24 cellular contexts compared by ENCODE assay signal in the genomic region with DNA sequence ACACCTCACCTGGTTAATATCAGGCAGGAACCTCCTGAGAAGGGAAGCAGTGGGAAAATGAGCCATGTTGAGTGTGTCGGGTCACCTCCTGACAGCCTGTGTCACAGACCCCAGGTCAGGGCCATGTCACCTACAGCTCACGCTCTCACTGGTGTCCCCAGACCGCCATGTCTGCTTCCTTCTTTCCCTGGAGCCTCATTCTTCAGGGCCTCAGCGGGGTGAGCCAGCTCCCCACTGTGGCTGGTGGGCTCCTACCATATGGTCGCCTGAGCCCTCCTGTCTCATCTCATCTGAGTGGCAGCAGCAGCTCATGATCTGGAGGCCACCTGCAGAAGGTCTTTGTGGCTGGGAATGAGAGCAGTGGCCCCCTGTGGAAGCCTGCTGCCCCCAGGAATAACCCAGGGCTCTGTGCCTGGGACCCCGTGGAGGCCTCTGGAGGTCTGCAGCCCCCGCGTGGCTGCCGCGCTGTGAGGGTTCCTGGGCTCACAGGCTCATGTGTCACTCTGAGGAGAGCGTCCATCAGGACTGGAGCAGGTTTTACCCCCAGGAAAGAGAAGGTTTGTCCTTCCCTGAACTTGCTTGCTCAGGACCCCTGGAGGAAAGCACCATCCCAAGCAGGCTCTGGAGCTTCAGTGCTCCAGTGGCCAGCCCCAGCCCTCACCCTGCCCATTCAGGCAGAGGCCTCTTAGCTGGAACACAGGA. TPM values are rescaled to one million over a fixed set of nuclear protein-coding genes. Genes with fewer than 3 reads are reported as not detected.
DNase-seq lines count a peak whose midpoint lies in the region; ATAC-seq and TF ChIP-seq lines count a peak whose summit lies in the region.
"Had no signal": no experiment of that assay in that cellular context is flagged by ENCODE, and none has a peak within 500 bp of the region (broad histone marks: within the 10 kb centered on the region; RNA-seq: fewer than 3 reads in every experiment).

No MANE protein-coding gene starts in this region.

- H3K27ac ChIP-seq in CD4-positive, alpha-beta T cell (ENCODE audit: low read depth, low read length), result no peak overlapping the region
- peak overlapping the region; percentile 79 for H3K27ac ChIP-seq in RWPE1
- H3K27ac ChIP-seq: A549, BLaER1, PC-9 had no signal

- POLR2A ChIA-PET in CD4-positive, alpha-beta T cell (lab: Charles Lee), result interaction anchor here (0.6 kb wide), 1 partner anchor 20 kb away, joined by 4 read pairs; no protein-coding TSS in a partner anchor
- POLR2A ChIA-PET in RWPE1 (lab: Yijun Ruan, JAX; ENCODE audit: low non-redundant PET), result no interaction called here

- H3K9me3 ChIP-seq in CD4-positive, alpha-beta T cell (ENCODE audit: control insufficient read depth, low read length), result no peaks in the 10 kb centered on the region
- H3K9me3 ChIP-seq: A549, BLaER1, MG63 had no signal

- TF ChIP-seq CTCF in CD4-positive, alpha-beta T cell (IDR thresholded peaks at IDR 0.05), result no peak
- TF ChIP-seq CTCF in RWPE1 (conservative IDR thresholded peaks at IDR 0.05; ENCODE audit: low read depth) (no peak), osteocyte (IDR thresholded peaks at IDR 0.05) (no peak)

- peak overlapping the region; percentile 34 for H3K4me3 Mint-ChIP-seq in CD4-positive, alpha-beta T cell
- H3K4me3 Mint-ChIP-seq in osteocyte (ENCODE audit: unreplicated experiment), result no peak overlapping the region
- H3K4me3 Mint-ChIP-seq: HFFc6 had no signal

- H3K36me3 Mint-ChIP-seq in CD4-positive, alpha-beta T cell (ENCODE audit: low read depth), result peaks cover 6% of the 10 kb centered on the region
- H3K36me3 Mint-ChIP-seq in osteocyte (ENCODE audit: unreplicated experiment), result no peaks in the 10 kb centered on the region
- H3K36me3 Mint-ChIP-seq: CD8-positive, alpha-beta memory T cell had no signal

- ATAC-seq in CD4-positive, alpha-beta T cell (ENCODE audit: poor library complexity), result no peak
- ATAC-seq in GM18909 (IDR thresholded peaks at IDR 0.05; ENCODE audit: poor library complexity, unreplicated experiment) (no peak), GM18520 (IDR thresholded peaks at IDR 0.05; ENCODE audit: unreplicated experiment) (no peak)
- ATAC-seq: GM12878 had no signal

- intact Hi-C loops in CD4-positive, alpha-beta T cell (cut with DNase I, micrococcal nuclease), result no loop called here

- H3K27me3 ChIP-seq in CD4-positive, alpha-beta T cell (ENCODE audit: control insufficient read depth, insufficient read depth, low read length), result peaks cover 15% of the 10 kb centered on the region
- H3K27me3 ChIP-seq: MG63 had no signal

- H3K27ac Mint-ChIP-seq in CD4-positive, alpha-beta T cell, result no peak overlapping the region
- no peak overlapping the region for H3K27ac Mint-ChIP-seq in osteocyte (ENCODE audit: unreplicated experiment)
- H3K27ac Mint-ChIP-seq: HFFc6 had no signal

- peaks cover 31% of the 10 kb centered on the region for H3K4me1 Mint-ChIP-seq in CD4-positive, alpha-beta T cell (ENCODE audit: low read depth)
- peaks cover 7% of the 10 kb centered on the region for H3K4me1 Mint-ChIP-seq in osteocyte (ENCODE audit: unreplicated experiment)

- CTCF ChIA-PET in CD4-positive, alpha-beta T cell (lab: Charles Lee), result no interaction called here
- CTCF ChIA-PET in RWPE1 (lab: Yijun Ruan, JAX), result interaction anchor here (0.6 kb wide), 1 partner anchor 114 kb away, joined by 3 read pairs; no protein-coding TSS in a partner anchor

- DNase-seq in CD4-positive, alpha-beta T cell, result no peak
- DNase-seq in RWPE1 (ENCODE audit: low spot score), result no peak
- DNase-seq in mesenteric fat pad (ENCODE audit: low spot score), result peak; percentile 60
- DNase-seq in osteocyte (ENCODE audit: extremely low spot score, unreplicated experiment), result peak; percentile 79
- DNase-seq in T-helper 1 cell, result no peak
- no peak for DNase-seq in activated effector memory CD4-positive, alpha-beta T cell treated with anti-CD3 and anti-CD28 coated beads, Interleukin-2, amount 50 U/mL, for 16 hours
- DNase-seq: CD8-positive, alpha-beta memory T cell; DMS53; EL; HFFc6; Kasumi-1; MG63; NCI-H1048; NCI-H1436; NCI-H1930; NCI-H226; NCI-H524; NCI-H82; PC-9 had no signal

- peaks cover 24% of the 10 kb centered on the region for H3K27me3 Mint-ChIP-seq in CD4-positive, alpha-beta T cell
- peaks cover 4% of the 10 kb centered on the region for H3K27me3 Mint-ChIP-seq in osteocyte (ENCODE audit: unreplicated experiment)

- H3K9me3 Mint-ChIP-seq in CD4-positive, alpha-beta T cell, result no peaks in the 10 kb centered on the region
- no peaks in the 10 kb centered on the region for H3K9me3 Mint-ChIP-seq in osteocyte (ENCODE audit: unreplicated experiment)
- H3K9me3 Mint-ChIP-seq: CD8-positive, alpha-beta memory T cell; HFFc6 had no signal

RNA-seq across cellular contexts. Expression of a gene that starts 56.4 kb away (rescaled TPM):
- 10 to 100 TPM; 74.1 to 76.4 TPM for total RNA-seq in CD4-positive, alpha-beta T cell
- 120 TPM for total RNA-seq in mesenteric fat pad
- 111 and 114 TPM in 2 replicates for total RNA-seq in osteocyte

Comparison
In these comparisons a context has a peak if more than half of its experiments do, and no peak if none do; other contexts are left out.
1. DNase-seq: peak in mesenteric fat pad (single experiment) and osteocyte (single experiment); none in CD4-positive, alpha-beta T cell (0 of 10), RWPE1 (single experiment), T-helper 1 cell (0 of 5) and activated effector memory CD4-positive, alpha-beta T cell treated with anti-CD3 and anti-CD28 coated beads, Interleukin-2, amount 50 U/mL, for 16 hours (single experiment).